17 cellular contexts compared by ENCODE assay signal in the genomic region with DNA sequence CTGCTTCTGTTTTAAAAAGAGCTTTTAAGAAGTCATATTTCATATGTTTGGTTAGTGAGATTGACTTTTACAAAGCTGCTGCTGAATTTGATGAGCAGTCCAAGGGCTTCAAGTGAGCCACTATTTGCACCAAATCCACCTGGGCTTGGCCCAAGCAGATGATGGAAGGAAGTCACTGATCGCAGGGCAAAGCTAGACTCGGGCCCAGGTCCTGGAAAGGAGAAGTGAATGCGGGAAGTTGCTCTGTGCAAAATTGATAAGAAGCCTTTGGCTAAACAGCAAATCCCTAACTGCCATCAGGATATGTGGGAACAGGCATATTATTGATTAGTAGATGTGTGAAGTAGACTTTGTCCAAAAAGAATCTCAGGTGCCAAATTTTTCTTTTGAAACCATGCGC.
"Had no signal": no experiment of that assay in that cellular context is flagged by ENCODE, and none has a peak within 500 bp of the region (broad histone marks: within the 10 kb centered on the region; RNA-seq: fewer than 3 reads in every experiment).

No MANE protein-coding gene starts in this region.

- DNase-seq: activated B cell treated with CpG ODN at 0.5 μM for 24 hours; activated CD4-positive, alpha-beta T cell treated with anti-CD3 and anti-CD28 coated beads, Interleukin-2, amount 10 ng/mL, durations not matched to agents 24 days and 14 days; activated CD8-positive, alpha-beta memory T cell treated with anti-CD3 and anti-CD28 coated beads, Interleukin-2, amount 50 U/mL, for 4 hours; activated CD8-positive, alpha-beta T cell treated with anti-CD3 and anti-CD28 coated beads, Interleukin-2, amount 10 ng/mL, durations not matched to agents 7 days and 5 days; activated effector memory CD4-positive, alpha-beta T cell treated with anti-CD3 and anti-CD28 coated beads, Interleukin-2, amount 50 U/mL, for 16 hours; activated T-cell treated with anti-CD3 and anti-CD28 coated beads, Interleukin-2, amount 50 U/mL, for 48 hours; adrenal gland; left ventricle myocardium superior; mesenchymal stem cell; naive thymus-derived CD8-positive, alpha-beta T cell; sigmoid colon; T1000 had no signal

- H3K4me3 ChIP-seq: adrenal gland, gastroesophageal sphincter, hepatocyte, sigmoid colon had no signal

- H3K27me3 ChIP-seq: adrenal gland, gastroesophageal sphincter, hepatocyte, sigmoid colon had no signal

- H3K36me3 ChIP-seq: adrenal gland, gastroesophageal sphincter, sigmoid colon had no signal

- H3K27ac Mint-ChIP-seq: activated B cell treated with CpG ODN at 0.5 μM for 24 hours; activated CD4-positive, alpha-beta T cell treated with anti-CD3 and anti-CD28 coated beads, Interleukin-2, amount 10 ng/mL, durations not matched to agents 24 days and 14 days; activated CD8-positive, alpha-beta T cell treated with anti-CD3 and anti-CD28 coated beads, Interleukin-2, amount 10 ng/mL, durations not matched to agents 7 days and 5 days; activated naive CD4-positive, alpha-beta T cell treated with anti-CD3 and anti-CD28 coated beads, Interleukin-2, amount 50 U/mL, for 24 hours; naive thymus-derived CD8-positive, alpha-beta T cell had no signal

- H3K27me3 Mint-ChIP-seq: activated B cell treated with CpG ODN at 0.5 μM for 24 hours; activated CD4-positive, alpha-beta T cell treated with anti-CD3 and anti-CD28 coated beads, Interleukin-2, amount 10 ng/mL, durations not matched to agents 24 days and 14 days; activated naive CD4-positive, alpha-beta T cell treated with anti-CD3 and anti-CD28 coated beads, Interleukin-2, amount 50 U/mL, for 24 hours; naive thymus-derived CD8-positive, alpha-beta T cell; stimulated activated memory B cell treated with anti-CD40 and anti-IgM and Interleukin-4, amounts not matched to agents 10 μg/mL and 1 μg/mL and 100 μg/mL, for 72 hours had no signal

- H3K9me3 ChIP-seq: adrenal gland had no signal

- H3K27ac ChIP-seq: adrenal gland, gastroesophageal sphincter, hepatocyte, parathyroid adenoma, sigmoid colon had no signal

- ATAC-seq: activated CD8-positive, alpha-beta T cell treated with anti-CD3 and anti-CD28 coated beads, Interleukin-2, amount 10 ng/mL, durations not matched to agents 7 days and 5 days; gastroesophageal sphincter; left ventricle myocardium superior; naive thymus-derived CD8-positive, alpha-beta T cell; stimulated activated memory B cell treated with anti-CD40 and anti-IgM and Interleukin-4, amounts not matched to agents 10 μg/mL and 1 μg/mL and 100 μg/mL, for 72 hours had no signal

- H3K4me3 Mint-ChIP-seq: activated B cell treated with CpG ODN at 0.5 μM for 24 hours; activated CD4-positive, alpha-beta T cell treated with anti-CD3 and anti-CD28 coated beads, Interleukin-2, amount 10 ng/mL, durations not matched to agents 24 days and 14 days; activated CD8-positive, alpha-beta T cell treated with anti-CD3 and anti-CD28 coated beads, Interleukin-2, amount 10 ng/mL, durations not matched to agents 7 days and 5 days; activated naive CD4-positive, alpha-beta T cell treated with anti-CD3 and anti-CD28 coated beads, Interleukin-2, amount 50 U/mL, for 24 hours; naive thymus-derived CD8-positive, alpha-beta T cell; stimulated activated memory B cell treated with anti-CD40 and anti-IgM and Interleukin-4, amounts not matched to agents 10 μg/mL and 1 μg/mL and 100 μg/mL, for 72 hours had no signal

- H3K4me1 ChIP-seq: adrenal gland, gastroesophageal sphincter, parathyroid adenoma, sigmoid colon had no signal
